In genomic region chr3:129599073-129599472, GRCh38 we compare ENCODE assay signal across 13 cellular contexts. TPM values are rescaled to one million over a fixed set of nuclear protein-coding genes. Genes with fewer than 3 reads are reported as not detected.
A peak's percentile ranks its signal among the peaks of the same experiment; 100 is the strongest.
DNase-seq lines count a peak whose midpoint lies in the region; ATAC-seq and TF ChIP-seq lines count a peak whose summit lies in the region.
"Had no signal": no experiment of that assay in that cellular context is flagged by ENCODE, and none has a peak within 500 bp of the region (broad histone marks: within the 10 kb centered on the region; RNA-seq: fewer than 3 reads in every experiment).

No MANE protein-coding gene starts in this region.

- TF ChIP-seq POLR2A in suprapubic skin (IDR thresholded peaks at IDR 0.05) = no peak

- H3K27ac ChIP-seq in HUES6 (ENCODE audit: low read depth, low read length) = peak overlapping the region; percentile 18; the same call in 1 of the 2 replicates
- peak overlapping the region; percentile 97 for H3K27ac ChIP-seq in cingulate gyrus (ENCODE audit: low read depth, low read length)
- peak overlapping the region; percentile 91 for H3K27ac ChIP-seq in suprapubic skin

- 62% methylated on average over 19 of the region's 19 CpGs for WGBS in suprapubic skin

- no peak for ATAC-seq in GM21786 (IDR thresholded peaks at IDR 0.05; ENCODE audit: unreplicated experiment)
- ATAC-seq in GM21723 (IDR thresholded peaks at IDR 0.05; ENCODE audit: unreplicated experiment) = no peak
- ATAC-seq: activated CD8-positive, alpha-beta T cell treated with anti-CD3 and anti-CD28 coated beads, Interleukin-2, amount 10 ng/mL, durations not matched to agents 7 days and 5 days had no signal

- H3K4me3 ChIP-seq in HUES6 (ENCODE audit: low read depth, low read length) = no peak overlapping the region
- peak overlapping the region; percentile 4 for H3K4me3 ChIP-seq in suprapubic skin
- H3K4me3 ChIP-seq: mucosa of descending colon had no signal

- TF ChIP-seq EP300 in suprapubic skin (IDR thresholded peaks at IDR 0.05) = no peak

- H3K27me3 ChIP-seq in HUES6 (ENCODE audit: control insufficient read depth, insufficient read depth, low read length) = no peaks in the 10 kb centered on the region
- no peaks in the 10 kb centered on the region for H3K27me3 ChIP-seq in suprapubic skin

- H3K4me1 ChIP-seq in HUES6 (ENCODE audit: control insufficient read depth, insufficient read depth, low read length) (peaks cover 85% of the 10 kb centered on the region), suprapubic skin (peaks cover 86% of the 10 kb centered on the region)

- 0 out of 2 replicates have a peak, but pooled peaks cover 3% of the 10 kb centered on the region for H3K36me3 ChIP-seq in HUES6 (ENCODE audit: control insufficient read depth, insufficient read depth, low read length)
- no peaks in the 10 kb centered on the region for H3K36me3 ChIP-seq in suprapubic skin

- peak overlapping the region; percentile 22 for H3K9ac ChIP-seq in HUES6 (ENCODE audit: low read length)

- no peak for TF ChIP-seq CTCF in suprapubic skin (IDR thresholded peaks at IDR 0.05)

- DNase-seq in lung microvascular endothelial cell (ENCODE audit: low read depth in 2 of 2) = peak; percentile 50 to 87
- DNase-seq in suprapubic skin (ENCODE audit: low spot score in 2 of 2) = no peak
- no peak for DNase-seq in NCI-H2081 (lab: John Stamatoyannopoulos, UW)
- DNase-seq: activated CD8-positive, alpha-beta T cell treated with anti-CD3 and anti-CD28 coated beads, Interleukin-2, amount 10 ng/mL, durations not matched to agents 7 days and 5 days; activated naive CD4-positive, alpha-beta T cell treated with anti-CD3 and anti-CD28 coated beads, Interleukin-2, amount 10 ng/mL, durations not matched to agents 7 days and 5 days; mucosa of descending colon had no signal

- H3K9me3 ChIP-seq in HUES6 (ENCODE audit: control insufficient read depth, insufficient read depth, low read depth, low read length) (no peaks in the 10 kb centered on the region), suprapubic skin (no peaks in the 10 kb centered on the region)
- H3K9me3 ChIP-seq: mucosa of descending colon had no signal

RNA-seq across cellular contexts. Expression of gene PLXND1, which starts 7.4 kb away (rescaled TPM):
- 131 and 262 TPM in 2 replicates for total RNA-seq in lung microvascular endothelial cell
- 10 to 100 TPM; 19.0 to 51.0 (median 30.8) TPM for total RNA-seq in suprapubic skin

RNA-seq across cellular contexts. Expression of gene H1-8, which starts 56.1 kb away (rescaled TPM):
- total RNA-seq in lung microvascular endothelial cell (not detected in 2 replicates), suprapubic skin (not detected)
- total RNA-seq: activated CD8-positive, alpha-beta T cell treated with anti-CD3 and anti-CD28 coated beads, Interleukin-2, amount 10 ng/mL, durations not matched to agents 7 days and 5 days; dermis microvascular lymphatic vessel endothelial cell; LHCN-M2; mucosa of descending colon; OCI-LY7 had no signal

Comparison
In these comparisons a context has a peak if more than half of its experiments do, and no peak if none do; other contexts are left out.
1. H3K27ac ChIP-seq: peak in every context shown above with its lines; median percentile 97 in cingulate gyrus; 91 in suprapubic skin; 18 in HUES6.
2. DNase-seq: peak in lung microvascular endothelial cell (2 of 2); none in suprapubic skin (0 of 2) and NCI-H2081 (0 of 2).